1 cellular context compared by ENCODE assay signal in genomic region chr1:9145021-9145668, GRCh38.
TF ChIP-seq lines count a peak whose summit lies in the region.

No MANE protein-coding gene starts in this region.

TF ChIP-seq in GM12878, 131 proteins besides CTCF, POLR2A, EP300 and RAD21 (continued from another document):
- no peak for TF ChIP-seq SKIL (IDR thresholded peaks at IDR 0.05; ENCODE audit: low read depth, poor library complexity, severe bottlenecking)
- 0 out of 2 replicates have a peak, but pooled peaks have one; percentile 14 for TF ChIP-seq IRF4 (IDR thresholded peaks at IDR 0.05; ENCODE audit: low read depth, low read length)
- TF ChIP-seq MYC (IDR thresholded peaks at IDR 0.05; ENCODE audit: insufficient read depth, insufficient read length, insufficient replicate concordance, low read length, severe bottlenecking) = no peak
- TF ChIP-seq TARDBP (IDR thresholded peaks at IDR 0.05; ENCODE audit: borderline replicate concordance) = no peak
- TF ChIP-seq IRF3 (IDR thresholded peaks at IDR 0.05) = no peak
- no peak for TF ChIP-seq ETV6 (conservative IDR thresholded peaks at IDR 0.05 in 1 of 2, IDR thresholded peaks at IDR 0.05 in 1 of 2; ENCODE audit: borderline replicate concordance in 1 of 2, low read depth in 1 of 2)
- TF ChIP-seq SPI1 (IDR thresholded peaks at IDR 0.05; ENCODE audit: borderline replicate concordance, insufficient read depth, low read depth, low read length) = no peak
- no peak for TF ChIP-seq FOS (IDR thresholded peaks at IDR 0.05; ENCODE audit: borderline replicate concordance, extremely low read depth, insufficient read length)
- no peak for TF ChIP-seq ZNF274 (IDR thresholded peaks at IDR 0.05; ENCODE audit: insufficient read depth, insufficient read length)
- peak; percentile 12; the same call in 1 of the 2 replicates for TF ChIP-seq CREB1 (IDR thresholded peaks at IDR 0.05; ENCODE audit: low read depth)
- TF ChIP-seq RELB (IDR thresholded peaks at IDR 0.05; ENCODE audit: low read depth) = no peak
- TF ChIP-seq KLF5 (IDR thresholded peaks at IDR 0.05; ENCODE audit: partially characterized antibody) = no peak
- no peak for TF ChIP-seq SREBF1 (IDR thresholded peaks at IDR 0.05; ENCODE audit: low read length)
- TF ChIP-seq IKZF1 (conservative IDR thresholded peaks at IDR 0.05) = no peak
- no peak for TF ChIP-seq RB1 (IDR thresholded peaks at IDR 0.05; ENCODE audit: borderline replicate concordance)
- TF ChIP-seq SIX5 (IDR thresholded peaks at IDR 0.05; ENCODE audit: low read depth, low read length, severe bottlenecking) = no peak
- TF ChIP-seq RELA (IDR thresholded peaks at IDR 0.05; ENCODE audit: borderline replicate concordance, partially characterized antibody) = no peak
- peak; percentile 52 for TF ChIP-seq JUNB (IDR thresholded peaks at IDR 0.05)
- TF ChIP-seq PML (IDR thresholded peaks at IDR 0.05; ENCODE audit: low read length) = 0 out of 2 replicates have a peak, but pooled peaks have one; percentile 24
- TF ChIP-seq CEBPZ (IDR thresholded peaks at IDR 0.05; ENCODE audit: low read depth, low read length) = no peak
- TF ChIP-seq YBX1 (IDR thresholded peaks at IDR 0.05) = no peak
- no peak for TF ChIP-seq EZH2 (IDR thresholded peaks at IDR 0.05; ENCODE audit: borderline replicate concordance, control insufficient read depth, low read depth, low read length)
- no peak for TF ChIP-seq KAT2A (conservative IDR thresholded peaks at IDR 0.05; ENCODE audit: control insufficient read depth, low read depth, low read length)
- no peak for TF ChIP-seq YY1 (IDR thresholded peaks at IDR 0.05; ENCODE audit: low read depth, low read length)
- no peak for TF ChIP-seq BACH1 (IDR thresholded peaks at IDR 0.05; ENCODE audit: borderline replicate concordance)
- TF ChIP-seq POLR2AphosphoS2 (IDR thresholded peaks at IDR 0.05; ENCODE audit: low read depth, low read length) = no peak
- no peak for TF ChIP-seq BCL3 (IDR thresholded peaks at IDR 0.05; ENCODE audit: borderline replicate concordance, insufficient read depth, low read depth, low read length, poor library complexity, severe bottlenecking)
- TF ChIP-seq SMAD5 (IDR thresholded peaks at IDR 0.05; ENCODE audit: low read depth) = no peak
- TF ChIP-seq USF2 (IDR thresholded peaks at IDR 0.05; ENCODE audit: borderline replicate concordance, low read depth, low read length) = no peak
- TF ChIP-seq REST (IDR thresholded peaks at IDR 0.05; ENCODE audit: low read depth, low read length) = no peak
- no peak for TF ChIP-seq CREM (IDR thresholded peaks at IDR 0.05; ENCODE audit: low read depth)
- TF ChIP-seq FOXM1 (IDR thresholded peaks at IDR 0.05; ENCODE audit: low read depth, low read length) = 0 out of 2 replicates have a peak, but pooled peaks have one; percentile 25
- TF ChIP-seq BCL11A (IDR thresholded peaks at IDR 0.05; ENCODE audit: low read depth, low read length) = no peak
- TF ChIP-seq PKNOX1 (IDR thresholded peaks at IDR 0.05) = no peak
- no peak for TF ChIP-seq TCF7 (IDR thresholded peaks at IDR 0.05; ENCODE audit: borderline replicate concordance)
- no peak for TF ChIP-seq PRDM15 (CRISPR knock-in tag; IDR thresholded peaks at IDR 0.05)
- no peak for TF ChIP-seq NR2C2 (IDR thresholded peaks at IDR 0.05; ENCODE audit: borderline replicate concordance, control insufficient read depth, insufficient read length, low read depth)
- peak; percentile 34; the same call in 1 of the 2 replicates for TF ChIP-seq NFIC (IDR thresholded peaks at IDR 0.05; ENCODE audit: low read depth, low read length)
- TF ChIP-seq NRF1 (conservative IDR thresholded peaks at IDR 0.05; ENCODE audit: low read depth, low read length) = no peak
